ENCODE assay signal across 1 cellular context in the genomic region with DNA sequence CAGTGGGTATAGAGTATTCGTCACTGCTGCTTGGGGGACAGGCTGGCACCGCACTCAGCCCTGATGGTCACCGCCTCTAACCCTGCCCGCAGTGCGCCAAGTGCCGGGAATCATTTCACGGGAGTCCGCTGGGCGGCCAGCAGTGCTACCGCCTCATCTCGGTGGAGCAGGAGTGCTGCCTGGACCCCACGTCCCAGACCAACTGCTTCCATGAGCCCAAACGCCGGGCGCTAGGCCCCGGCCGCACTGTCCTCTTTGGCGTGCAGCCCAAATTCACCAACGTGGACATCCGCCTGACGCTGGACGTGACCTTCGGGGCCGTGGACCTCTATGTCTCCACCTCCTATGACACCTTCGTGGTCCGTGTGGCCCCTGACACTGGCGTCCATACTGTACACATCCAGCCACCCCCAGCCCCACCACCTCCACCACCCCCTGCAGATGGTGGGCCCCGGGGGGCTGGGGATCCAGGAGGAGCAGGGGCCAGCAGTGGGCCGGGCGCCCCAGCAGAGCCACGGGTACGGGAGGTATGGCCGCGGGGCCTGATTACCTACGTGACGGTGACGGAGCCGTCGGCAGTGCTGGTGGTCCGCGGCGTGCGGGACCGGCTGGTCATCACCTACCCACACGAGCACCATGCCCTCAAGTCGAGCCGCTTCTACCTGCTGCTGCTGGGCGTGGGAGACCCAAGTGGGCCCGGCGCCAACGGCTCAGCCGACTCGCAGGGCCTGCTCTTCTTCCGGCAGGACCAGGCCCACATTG.
A peak's percentile ranks its signal among the peaks of the same experiment; 100 is the strongest.
TF ChIP-seq lines count a peak whose summit lies in the region.

No MANE protein-coding gene starts in this region.

TF ChIP-seq in HepG2, 621 proteins besides CTCF, POLR2A, EP300 and RAD21:
- TF ChIP-seq ZFY (CRISPR knock-in tag; IDR thresholded peaks at IDR 0.05) = no peak
- TF ChIP-seq AGO2 (optimal IDR thresholded peaks at IDR 0.05; ENCODE audit: low read depth, low read length) = peak; percentile 4
